ENCODE assay signal across 1 cellular context in the genomic region with DNA sequence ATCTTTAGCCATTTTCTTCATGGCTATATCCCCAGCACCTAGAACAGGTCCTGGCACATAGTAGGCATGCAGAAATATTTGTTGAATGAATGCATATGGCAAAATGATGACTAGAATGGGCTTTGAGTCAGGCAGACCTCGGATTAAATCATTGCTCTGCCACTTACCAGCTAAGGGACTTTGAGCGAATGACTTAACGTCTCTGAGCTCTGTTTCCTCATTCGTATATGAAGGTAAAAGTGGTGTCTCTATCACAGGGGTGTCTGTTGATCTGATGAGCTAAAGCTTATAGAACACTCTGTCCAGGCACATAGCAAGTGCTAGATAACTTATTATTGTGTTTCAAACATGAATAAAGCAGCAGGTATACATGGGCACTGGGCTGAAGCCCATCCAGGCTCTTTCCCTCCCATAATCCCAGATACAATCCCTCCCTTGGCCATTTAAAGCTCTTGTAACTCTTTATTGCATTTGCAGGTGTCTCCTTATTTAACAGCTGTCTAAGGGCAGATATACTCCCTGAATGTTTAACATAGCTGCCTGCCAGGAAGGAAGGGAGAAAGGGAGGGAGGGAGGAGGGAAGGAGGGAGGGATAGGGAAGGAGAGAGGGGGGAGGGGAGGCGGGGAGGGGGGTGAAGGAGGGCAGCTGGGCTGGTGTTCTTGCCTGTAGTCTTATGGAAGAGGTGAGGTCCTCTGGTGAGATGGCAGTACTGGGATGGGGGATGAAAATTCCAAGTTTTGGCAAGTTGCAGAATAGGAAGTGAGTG.
TF ChIP-seq lines count a peak whose summit lies in the region.

No MANE protein-coding gene starts in this region.

TF ChIP-seq in HepG2, 621 proteins besides CTCF, POLR2A, EP300 and RAD21:
- no peak for TF ChIP-seq ERF (CRISPR knock-in tag; IDR thresholded peaks at IDR 0.05)
- no peak for TF ChIP-seq AHDC1 (CRISPR knock-in tag; IDR thresholded peaks at IDR 0.05; ENCODE audit: borderline replicate concordance)
- no peak for TF ChIP-seq ZNF354B (CRISPR knock-in tag; IDR thresholded peaks at IDR 0.05)
- TF ChIP-seq, protein P1, sequence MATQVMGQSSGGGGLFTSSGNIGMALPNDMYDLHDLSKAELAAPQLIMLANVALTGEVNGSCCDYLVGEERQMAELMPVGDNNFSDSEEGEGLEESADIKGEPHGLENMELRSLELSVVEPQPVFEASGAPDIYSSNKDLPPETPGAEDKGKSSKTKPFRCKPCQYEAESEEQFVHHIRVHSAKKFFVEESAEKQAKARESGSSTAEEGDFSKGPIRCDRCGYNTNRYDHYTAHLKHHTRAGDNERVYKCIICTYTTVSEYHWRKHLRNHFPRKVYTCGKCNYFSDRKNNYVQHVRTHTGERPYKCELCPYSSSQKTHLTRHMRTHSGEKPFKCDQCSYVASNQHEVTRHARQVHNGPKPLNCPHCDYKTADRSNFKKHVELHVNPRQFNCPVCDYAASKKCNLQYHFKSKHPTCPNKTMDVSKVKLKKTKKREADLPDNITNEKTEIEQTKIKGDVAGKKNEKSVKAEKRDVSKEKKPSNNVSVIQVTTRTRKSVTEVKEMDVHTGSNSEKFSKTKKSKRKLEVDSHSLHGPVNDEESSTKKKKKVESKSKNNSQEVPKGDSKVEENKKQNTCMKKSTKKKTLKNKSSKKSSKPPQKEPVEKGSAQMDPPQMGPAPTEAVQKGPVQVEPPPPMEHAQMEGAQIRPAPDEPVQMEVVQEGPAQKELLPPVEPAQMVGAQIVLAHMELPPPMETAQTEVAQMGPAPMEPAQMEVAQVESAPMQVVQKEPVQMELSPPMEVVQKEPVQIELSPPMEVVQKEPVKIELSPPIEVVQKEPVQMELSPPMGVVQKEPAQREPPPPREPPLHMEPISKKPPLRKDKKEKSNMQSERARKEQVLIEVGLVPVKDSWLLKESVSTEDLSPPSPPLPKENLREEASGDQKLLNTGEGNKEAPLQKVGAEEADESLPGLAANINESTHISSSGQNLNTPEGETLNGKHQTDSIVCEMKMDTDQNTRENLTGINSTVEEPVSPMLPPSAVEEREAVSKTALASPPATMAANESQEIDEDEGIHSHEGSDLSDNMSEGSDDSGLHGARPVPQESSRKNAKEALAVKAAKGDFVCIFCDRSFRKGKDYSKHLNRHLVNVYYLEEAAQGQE (IDR thresholded peaks at IDR 0.05; ENCODE audit: borderline replicate concordance in 1 of 2, low read depth in 1 of 2, low read length in 2 of 2): no peak
- TF ChIP-seq ZKSCAN1 (IDR thresholded peaks at IDR 0.05; ENCODE audit: low read length): peak; percentile 66; the same call in 1 of the 2 replicates
